ENCODE assay signal across 9 cellular contexts in the genomic region with DNA sequence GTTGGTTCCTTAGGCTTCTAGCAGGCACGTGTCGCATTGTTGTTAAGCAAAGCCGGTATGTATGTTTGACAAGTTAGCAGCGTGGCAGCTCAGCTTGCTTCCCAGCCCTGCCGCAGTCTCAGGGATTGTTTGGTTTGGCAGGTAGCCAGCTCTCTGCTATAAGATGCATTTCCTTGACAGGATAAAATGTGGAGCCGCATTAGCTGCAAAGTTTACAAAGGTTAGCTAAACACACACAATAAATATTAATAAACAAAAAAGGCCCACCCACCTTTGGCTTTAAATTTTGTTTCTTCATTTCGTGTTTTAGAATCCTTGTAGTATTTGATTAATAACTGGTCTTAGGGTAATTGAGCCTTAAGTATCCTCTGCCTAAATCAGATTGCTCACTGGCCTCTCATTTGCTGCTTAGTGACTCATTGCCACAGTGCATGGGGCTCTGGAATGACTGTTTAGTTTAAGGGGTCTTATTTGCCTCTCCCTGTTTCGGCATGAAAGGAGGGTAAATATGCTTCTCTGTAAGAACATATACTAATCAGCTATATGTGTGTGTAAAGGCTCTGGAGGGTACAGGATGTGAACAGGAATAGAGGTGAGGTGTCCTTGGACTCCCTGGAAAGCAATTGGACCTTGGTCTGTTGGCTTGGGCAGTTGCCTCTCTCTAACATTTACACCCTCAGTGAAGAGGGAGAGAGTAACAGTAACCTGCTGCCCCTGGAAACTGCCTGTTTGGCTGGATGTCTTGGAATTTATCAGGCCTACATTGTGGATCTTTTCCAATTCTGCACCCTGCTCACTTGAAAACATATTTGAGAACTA.
A peak's percentile ranks its signal among the peaks of the same experiment; 100 is the strongest.
DNase-seq lines count a peak whose midpoint lies in the region; ATAC-seq and TF ChIP-seq lines count a peak whose summit lies in the region.
"Had no signal": no experiment of that assay in that cellular context is flagged by ENCODE, and none has a peak within 500 bp of the region (broad histone marks: within the 10 kb centered on the region; RNA-seq: fewer than 3 reads in every experiment).

No MANE protein-coding gene starts in this region.

- H3K36me3 Mint-ChIP-seq in nephron (ENCODE audit: low read depth): peaks cover 7% of the 10 kb centered on the region

- in situ Hi-C loops in T47D (cut with HindIII; ENCODE audit: low pct_unique_long_range_greater_than_20kb, low sequenced_read_pairs): no loop called here

- H3K4me1 Mint-ChIP-seq in nephron: peaks cover 68% of the 10 kb centered on the region

- no peak for TF ChIP-seq CTCF in nephron (IDR thresholded peaks at IDR 0.05; ENCODE audit: unreplicated experiment in 3 of 3)

- peak overlapping the region; percentile 15 to 82 (median 66) for H3K27ac Mint-ChIP-seq in nephron
- H3K27ac Mint-ChIP-seq: activated naive CD8-positive, alpha-beta T cell had no signal

- H3K9me3 Mint-ChIP-seq in nephron: no peaks in the 10 kb centered on the region

- peaks cover 5% of the 10 kb centered on the region for H3K27me3 Mint-ChIP-seq in nephron (ENCODE audit: low read depth)
- H3K27me3 Mint-ChIP-seq: activated naive CD8-positive, alpha-beta T cell had no signal

- no peak for ATAC-seq in GM19035 (IDR thresholded peaks at IDR 0.05; ENCODE audit: unreplicated experiment)
- ATAC-seq in HG03460 (IDR thresholded peaks at IDR 0.05; ENCODE audit: unreplicated experiment): no peak

- H3K4me3 Mint-ChIP-seq in nephron: peak overlapping the region in 1 of 3 experiments; percentile 19
- H3K4me3 Mint-ChIP-seq: activated naive CD8-positive, alpha-beta T cell had no signal

- peak; percentile 92 for DNase-seq in Daoy (ENCODE audit: low read depth)
- DNase-seq in NCI-H2196 treated with DMSO at 0.1 percent for 48 hours (lab: John Stamatoyannopoulos, UW; ENCODE audit: unreplicated experiment): peak; percentile 84
- DNase-seq in T47D (ENCODE audit: low read depth in 1 of 2, low spot score in 1 of 2): peak; percentile 59 to 91
- no peak for DNase-seq in effector CD4-positive, alpha-beta T cell
- no peak for DNase-seq in AML-193 (lab: John Stamatoyannopoulos, UW)

Comparison
In these comparisons a context has a peak if more than half of its experiments do, and no peak if none do; other contexts are left out.
1. DNase-seq: peak in Daoy (single experiment), NCI-H2196 treated with DMSO at 0.1 percent for 48 hours (single experiment) and T47D (2 of 2); none in effector CD4-positive, alpha-beta T cell (single experiment) and AML-193 (0 of 2).